Comparison of ENCODE assay signal across 1 cellular context in the genomic region with DNA sequence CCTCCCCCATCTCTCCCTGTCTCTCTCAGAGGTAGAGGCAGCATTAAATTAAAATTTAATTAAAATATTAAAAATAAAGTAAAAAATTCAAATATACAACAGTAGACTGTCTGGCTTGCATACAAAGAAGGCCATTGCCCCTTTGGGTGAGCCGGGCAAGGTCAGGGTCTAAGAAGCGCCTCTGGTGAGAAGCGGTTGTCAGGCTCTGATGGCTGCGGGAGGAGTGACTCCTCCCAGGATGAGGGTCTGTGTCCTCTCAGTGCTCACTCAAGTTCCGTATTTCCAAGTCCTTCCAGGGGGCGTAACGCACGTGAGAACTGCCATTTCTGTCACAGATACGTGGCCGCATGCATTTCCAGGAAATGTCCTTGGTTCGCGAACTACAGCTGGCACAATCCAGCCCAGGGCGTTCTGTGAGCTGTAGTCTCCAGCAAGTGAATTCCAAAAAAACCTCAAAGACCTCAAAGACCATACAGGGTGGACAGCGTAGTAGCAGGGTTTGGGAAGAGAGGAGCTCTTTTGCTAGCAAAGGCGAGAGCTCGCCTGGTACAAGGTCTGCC.
TF ChIP-seq lines count a peak whose summit lies in the region.

No MANE protein-coding gene starts in this region.

TF ChIP-seq in HepG2, 621 proteins besides CTCF, POLR2A, EP300 and RAD21 (continued from another document and continues in another):
- TF ChIP-seq, protein P1, sequence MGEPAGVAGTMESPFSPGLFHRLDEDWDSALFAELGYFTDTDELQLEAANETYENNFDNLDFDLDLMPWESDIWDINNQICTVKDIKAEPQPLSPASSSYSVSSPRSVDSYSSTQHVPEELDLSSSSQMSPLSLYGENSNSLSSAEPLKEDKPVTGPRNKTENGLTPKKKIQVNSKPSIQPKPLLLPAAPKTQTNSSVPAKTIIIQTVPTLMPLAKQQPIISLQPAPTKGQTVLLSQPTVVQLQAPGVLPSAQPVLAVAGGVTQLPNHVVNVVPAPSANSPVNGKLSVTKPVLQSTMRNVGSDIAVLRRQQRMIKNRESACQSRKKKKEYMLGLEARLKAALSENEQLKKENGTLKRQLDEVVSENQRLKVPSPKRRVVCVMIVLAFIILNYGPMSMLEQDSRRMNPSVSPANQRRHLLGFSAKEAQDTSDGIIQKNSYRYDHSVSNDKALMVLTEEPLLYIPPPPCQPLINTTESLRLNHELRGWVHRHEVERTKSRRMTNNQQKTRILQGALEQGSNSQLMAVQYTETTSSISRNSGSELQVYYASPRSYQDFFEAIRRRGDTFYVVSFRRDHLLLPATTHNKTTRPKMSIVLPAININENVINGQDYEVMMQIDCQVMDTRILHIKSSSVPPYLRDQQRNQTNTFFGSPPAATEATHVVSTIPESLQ (CRISPR knock-in tag; conservative IDR thresholded peaks at IDR 0.05) = no peak
- TF ChIP-seq ZBTB46 (CRISPR knock-in tag; IDR thresholded peaks at IDR 0.05; ENCODE audit: borderline replicate concordance) (no peak), ZNF333 (CRISPR knock-in tag; IDR thresholded peaks at IDR 0.05; ENCODE audit: borderline replicate concordance) (no peak), CCDC6 (CRISPR knock-in tag; IDR thresholded peaks at IDR 0.05) (no peak; the same call in 1 of the 2 replicates), TCF7L2 (IDR thresholded peaks at IDR 0.05; ENCODE audit: low read depth, low read length) (no peak), NR0B2 (CRISPR knock-in tag; IDR thresholded peaks at IDR 0.05) (peak; percentile 86), PRMT3 (CRISPR knock-in tag; IDR thresholded peaks at IDR 0.05; ENCODE audit: borderline replicate concordance, low read depth) (no peak), SMAD3 (CRISPR knock-in tag; IDR thresholded peaks at IDR 0.05) (no peak), FOSL2 (CRISPR knock-in tag; IDR thresholded peaks at IDR 0.05) (peak; percentile 17; the same call in 1 of the 2 replicates), ZFP37 (CRISPR knock-in tag; IDR thresholded peaks at IDR 0.05; ENCODE audit: borderline replicate concordance) (0 out of 2 replicates have a peak, but pooled peaks have one; percentile 12), ATF4 (CRISPR knock-in tag; IDR thresholded peaks at IDR 0.05) (0 out of 4 replicates have a peak, but pooled peaks of 1 of the 2 experiments have one; percentile 24), ZFAT (CRISPR knock-in tag; conservative IDR thresholded peaks at IDR 0.05) (0 out of 2 replicates have a peak, but pooled peaks have one; percentile 47), ZNF136 (CRISPR knock-in tag; IDR thresholded peaks at IDR 0.05; ENCODE audit: low read depth) (0 out of 2 replicates have a peak, but pooled peaks have one; percentile 11), BRF2 (CRISPR knock-in tag; IDR thresholded peaks at IDR 0.05) (0 out of 2 replicates have a peak, but pooled peaks have one; percentile 35), SRY (CRISPR knock-in tag; IDR thresholded peaks at IDR 0.05) (0 out of 2 replicates have a peak, but pooled peaks have one; percentile 3), FOXO1 (CRISPR knock-in tag; IDR thresholded peaks at IDR 0.05) (peak; percentile 62), U2AF2 (IDR thresholded peaks at IDR 0.05; ENCODE audit: low read depth, low read length) (no peak), HOXD1 (CRISPR knock-in tag; IDR thresholded peaks at IDR 0.05) (peak; percentile 31; the same call in 1 of the 2 replicates), KDM4B (CRISPR knock-in tag; IDR thresholded peaks at IDR 0.05) (no peak), SP5 (CRISPR knock-in tag; IDR thresholded peaks at IDR 0.05; ENCODE audit: borderline replicate concordance, low read depth) (no peak), DNMT3B (CRISPR knock-in tag; conservative IDR thresholded peaks at IDR 0.05) (no peak), ZNF180 (CRISPR knock-in tag; IDR thresholded peaks at IDR 0.05; ENCODE audit: borderline replicate concordance, low read depth) (no peak), FOXK1 (CRISPR knock-in tag; IDR thresholded peaks at IDR 0.05; ENCODE audit: borderline replicate concordance, low read depth) (no peak), BCL6 (CRISPR knock-in tag; IDR thresholded peaks at IDR 0.05) (peak; percentile 82), RARA (CRISPR knock-in tag; IDR thresholded peaks at IDR 0.05) (0 out of 2 replicates have a peak, but pooled peaks have one; percentile 4), GZF1 (CRISPR knock-in tag; IDR thresholded peaks at IDR 0.05) (no peak), ZNF772 (CRISPR knock-in tag; IDR thresholded peaks at IDR 0.05) (no peak), ZNF264 (CRISPR knock-in tag; IDR thresholded peaks at IDR 0.05) (no peak)
- TF ChIP-seq, protein P2, sequence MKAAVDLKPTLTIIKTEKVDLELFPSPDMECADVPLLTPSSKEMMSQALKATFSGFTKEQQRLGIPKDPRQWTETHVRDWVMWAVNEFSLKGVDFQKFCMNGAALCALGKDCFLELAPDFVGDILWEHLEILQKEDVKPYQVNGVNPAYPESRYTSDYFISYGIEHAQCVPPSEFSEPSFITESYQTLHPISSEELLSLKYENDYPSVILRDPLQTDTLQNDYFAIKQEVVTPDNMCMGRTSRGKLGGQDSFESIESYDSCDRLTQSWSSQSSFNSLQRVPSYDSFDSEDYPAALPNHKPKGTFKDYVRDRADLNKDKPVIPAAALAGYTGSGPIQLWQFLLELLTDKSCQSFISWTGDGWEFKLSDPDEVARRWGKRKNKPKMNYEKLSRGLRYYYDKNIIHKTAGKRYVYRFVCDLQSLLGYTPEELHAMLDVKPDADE (CRISPR knock-in tag; IDR thresholded peaks at IDR 0.05) = 0 out of 2 replicates have a peak, but pooled peaks have one; percentile 45
- TF ChIP-seq, protein P3, sequence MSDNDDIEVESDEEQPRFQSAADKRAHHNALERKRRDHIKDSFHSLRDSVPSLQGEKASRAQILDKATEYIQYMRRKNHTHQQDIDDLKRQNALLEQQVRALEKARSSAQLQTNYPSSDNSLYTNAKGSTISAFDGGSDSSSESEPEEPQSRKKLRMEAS (IDR thresholded peaks at IDR 0.05) = peak; percentile 79
- TF ChIP-seq, protein P4, sequence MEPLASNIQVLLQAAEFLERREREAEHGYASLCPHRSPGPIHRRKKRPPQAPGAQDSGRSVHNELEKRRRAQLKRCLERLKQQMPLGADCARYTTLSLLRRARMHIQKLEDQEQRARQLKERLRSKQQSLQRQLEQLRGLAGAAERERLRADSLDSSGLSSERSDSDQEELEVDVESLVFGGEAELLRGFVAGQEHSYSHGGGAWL (CRISPR knock-in tag; IDR thresholded peaks at IDR 0.05) = peak; percentile 23; the same call in 1 of the 2 replicates
- TF ChIP-seq, protein P5, sequence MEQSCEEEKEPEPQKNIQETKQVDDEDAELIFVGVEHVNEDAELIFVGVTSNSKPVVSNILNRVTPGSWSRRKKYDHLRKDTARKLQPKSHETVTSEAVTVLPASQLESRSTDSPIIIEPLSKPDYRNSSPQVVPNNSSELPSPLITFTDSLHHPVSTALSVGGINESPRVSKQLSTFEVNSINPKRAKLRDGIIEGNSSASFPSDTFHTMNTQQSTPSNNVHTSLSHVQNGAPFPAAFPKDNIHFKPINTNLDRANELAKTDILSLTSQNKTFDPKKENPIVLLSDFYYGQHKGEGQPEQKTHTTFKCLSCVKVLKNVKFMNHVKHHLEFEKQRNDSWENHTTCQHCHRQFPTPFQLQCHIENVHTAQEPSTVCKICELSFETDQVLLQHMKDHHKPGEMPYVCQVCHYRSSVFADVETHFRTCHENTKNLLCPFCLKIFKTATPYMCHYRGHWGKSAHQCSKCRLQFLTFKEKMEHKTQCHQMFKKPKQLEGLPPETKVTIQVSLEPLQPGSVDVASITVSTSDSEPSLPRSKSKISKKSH (CRISPR knock-in tag; IDR thresholded peaks at IDR 0.05; ENCODE audit: borderline replicate concordance) = 0 out of 2 replicates have a peak, but pooled peaks have one; percentile 9
- TF ChIP-seq, protein P6, sequence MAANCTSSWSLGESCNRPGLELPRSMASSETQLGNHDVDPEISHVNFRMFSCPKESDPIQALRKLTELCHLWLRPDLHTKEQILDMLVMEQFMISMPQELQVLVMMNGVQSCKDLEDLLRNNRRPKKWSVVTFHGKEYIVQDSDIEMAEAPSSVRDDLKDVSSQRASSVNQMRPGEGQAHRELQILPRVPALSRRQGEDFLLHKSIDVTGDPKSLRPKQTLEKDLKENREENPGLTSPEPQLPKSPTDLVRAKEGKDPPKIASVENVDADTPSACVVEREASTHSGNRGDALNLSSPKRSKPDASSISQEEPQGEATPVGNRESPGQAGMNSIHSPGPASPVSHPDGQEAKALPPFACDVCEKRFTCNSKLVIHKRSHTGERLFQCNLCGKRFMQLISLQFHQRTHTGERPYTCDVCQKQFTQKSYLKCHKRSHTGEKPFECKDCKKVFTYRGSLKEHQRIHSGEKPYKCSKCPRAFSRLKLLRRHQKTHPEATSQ (CRISPR knock-in tag; IDR thresholded peaks at IDR 0.05; ENCODE audit: borderline replicate concordance) = 0 out of 2 replicates have a peak, but pooled peaks have one; percentile 20
- TF ChIP-seq, protein P7, sequence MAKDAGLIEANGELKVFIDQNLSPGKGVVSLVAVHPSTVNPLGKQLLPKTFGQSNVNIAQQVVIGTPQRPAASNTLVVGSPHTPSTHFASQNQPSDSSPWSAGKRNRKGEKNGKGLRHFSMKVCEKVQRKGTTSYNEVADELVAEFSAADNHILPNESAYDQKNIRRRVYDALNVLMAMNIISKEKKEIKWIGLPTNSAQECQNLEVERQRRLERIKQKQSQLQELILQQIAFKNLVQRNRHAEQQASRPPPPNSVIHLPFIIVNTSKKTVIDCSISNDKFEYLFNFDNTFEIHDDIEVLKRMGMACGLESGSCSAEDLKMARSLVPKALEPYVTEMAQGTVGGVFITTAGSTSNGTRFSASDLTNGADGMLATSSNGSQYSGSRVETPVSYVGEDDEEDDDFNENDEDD (CRISPR knock-in tag; IDR thresholded peaks at IDR 0.05; ENCODE audit: borderline replicate concordance) = peak; percentile 32
- TF ChIP-seq, protein P8, sequence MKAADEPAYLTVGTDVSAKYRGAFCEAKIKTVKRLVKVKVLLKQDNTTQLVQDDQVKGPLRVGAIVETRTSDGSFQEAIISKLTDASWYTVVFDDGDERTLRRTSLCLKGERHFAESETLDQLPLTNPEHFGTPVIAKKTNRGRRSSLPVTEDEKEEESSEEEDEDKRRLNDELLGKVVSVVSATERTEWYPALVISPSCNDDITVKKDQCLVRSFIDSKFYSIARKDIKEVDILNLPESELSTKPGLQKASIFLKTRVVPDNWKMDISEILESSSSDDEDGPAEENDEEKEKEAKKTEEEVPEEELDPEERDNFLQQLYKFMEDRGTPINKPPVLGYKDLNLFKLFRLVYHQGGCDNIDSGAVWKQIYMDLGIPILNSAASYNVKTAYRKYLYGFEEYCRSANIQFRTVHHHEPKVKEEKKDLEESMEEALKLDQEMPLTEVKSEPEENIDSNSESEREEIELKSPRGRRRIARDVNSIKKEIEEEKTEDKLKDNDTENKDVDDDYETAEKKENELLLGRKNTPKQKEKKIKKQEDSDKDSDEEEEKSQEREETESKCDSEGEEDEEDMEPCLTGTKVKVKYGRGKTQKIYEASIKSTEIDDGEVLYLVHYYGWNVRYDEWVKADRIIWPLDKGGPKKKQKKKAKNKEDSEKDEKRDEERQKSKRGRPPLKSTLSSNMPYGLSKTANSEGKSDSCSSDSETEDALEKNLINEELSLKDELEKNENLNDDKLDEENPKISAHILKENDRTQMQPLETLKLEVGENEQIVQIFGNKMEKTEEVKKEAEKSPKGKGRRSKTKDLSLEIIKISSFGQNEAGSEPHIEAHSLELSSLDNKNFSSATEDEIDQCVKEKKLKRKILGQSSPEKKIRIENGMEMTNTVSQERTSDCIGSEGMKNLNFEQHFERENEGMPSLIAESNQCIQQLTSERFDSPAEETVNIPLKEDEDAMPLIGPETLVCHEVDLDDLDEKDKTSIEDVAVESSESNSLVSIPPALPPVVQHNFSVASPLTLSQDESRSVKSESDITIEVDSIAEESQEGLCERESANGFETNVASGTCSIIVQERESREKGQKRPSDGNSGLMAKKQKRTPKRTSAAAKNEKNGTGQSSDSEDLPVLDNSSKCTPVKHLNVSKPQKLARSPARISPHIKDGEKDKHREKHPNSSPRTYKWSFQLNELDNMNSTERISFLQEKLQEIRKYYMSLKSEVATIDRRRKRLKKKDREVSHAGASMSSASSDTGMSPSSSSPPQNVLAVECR (CRISPR knock-in tag; IDR thresholded peaks at IDR 0.05; ENCODE audit: borderline replicate concordance) = peak; percentile 74
- TF ChIP-seq, protein P9, sequence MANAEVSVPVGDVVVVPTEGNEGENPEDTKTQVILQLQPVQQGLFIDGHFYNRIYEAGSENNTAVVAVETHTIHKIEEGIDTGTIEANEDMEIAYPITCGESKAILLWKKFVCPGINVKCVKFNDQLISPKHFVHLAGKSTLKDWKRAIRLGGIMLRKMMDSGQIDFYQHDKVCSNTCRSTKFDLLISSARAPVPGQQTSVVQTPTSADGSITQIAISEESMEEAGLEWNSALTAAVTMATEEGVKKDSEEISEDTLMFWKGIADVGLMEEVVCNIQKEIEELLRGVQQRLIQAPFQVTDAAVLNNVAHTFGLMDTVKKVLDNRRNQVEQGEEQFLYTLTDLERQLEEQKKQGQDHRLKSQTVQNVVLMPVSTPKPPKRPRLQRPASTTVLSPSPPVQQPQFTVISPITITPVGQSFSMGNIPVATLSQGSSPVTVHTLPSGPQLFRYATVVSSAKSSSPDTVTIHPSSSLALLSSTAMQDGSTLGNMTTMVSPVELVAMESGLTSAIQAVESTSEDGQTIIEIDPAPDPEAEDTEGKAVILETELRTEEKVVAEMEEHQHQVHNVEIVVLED (CRISPR knock-in tag; IDR thresholded peaks at IDR 0.05; ENCODE audit: borderline replicate concordance) = no peak
